ENCODE assay signal across 8 cellular contexts in genomic region chr2:4188561-4188960, GRCh38.
"Had no signal": no experiment of that assay in that cellular context is flagged by ENCODE, and none has a peak within 500 bp of the region (broad histone marks: within the 10 kb centered on the region; RNA-seq: fewer than 3 reads in every experiment).

No MANE protein-coding gene starts in this region.

- DNase-seq: GM23248, GOT3, H9, HCEC 1CT, IMR-90, KG1 had no signal

- H3K27ac ChIP-seq: GM23248, HL-60 had no signal

- H3K27ac Mint-ChIP-seq: H9 had no signal

- H3K4me3 ChIP-seq: GM23248, K562 had no signal

- FAIRE-seq: K562 had no signal

- H3K4me3 Mint-ChIP-seq: H9 had no signal
